ENCODE assay signal across 10 cellular contexts in genomic region chr7:468681-469590, GRCh38. TPM values are rescaled to one million over a fixed set of nuclear protein-coding genes. Genes with fewer than 3 reads are reported as not detected.
DNase-seq lines count a peak whose midpoint lies in the region; ATAC-seq, FAIRE-seq and TF ChIP-seq lines count a peak whose summit lies in the region.
"Had no signal": no experiment of that assay in that cellular context is flagged by ENCODE, and none has a peak within 500 bp of the region (broad histone marks: within the 10 kb centered on the region; RNA-seq: fewer than 3 reads in every experiment).

No MANE protein-coding gene starts in this region.

- peaks cover 0 to 12% of the 10 kb centered on the region in 2 donors for H3K4me1 ChIP-seq in naive thymus-derived CD4-positive, alpha-beta T cell (ENCODE audit: control insufficient read depth in 2 of 2, insufficient read depth in 2 of 2, low read length in 2 of 2)
- H3K4me1 ChIP-seq in CD8-positive, alpha-beta memory T cell (ENCODE audit: insufficient read depth, low read length), result peaks cover 11% of the 10 kb centered on the region

- H3K27ac Mint-ChIP-seq in naive thymus-derived CD4-positive, alpha-beta T cell, result peak overlapping the region in 4 of 9 donors; percentile 36 to 61 (median 50)
- peak overlapping the region in 4 of 8 donors; percentile 15 to 86 (median 70) for H3K27ac Mint-ChIP-seq in CD8-positive, alpha-beta memory T cell

- ATAC-seq in naive thymus-derived CD4-positive, alpha-beta T cell, result peak; percentile 44
- ATAC-seq in GM19351 (IDR thresholded peaks at IDR 0.05; ENCODE audit: unreplicated experiment), result no peak

- H3K9me3 ChIP-seq in AG04450 (ENCODE audit: control insufficient read depth, insufficient read depth, low read length), result peaks cover 11% of the 10 kb centered on the region; the same call in 1 of the 2 replicates
- no peaks in the 10 kb centered on the region for H3K9me3 ChIP-seq in naive thymus-derived CD4-positive, alpha-beta T cell (ENCODE audit: control insufficient read depth in 2 of 3, low read length in 3 of 3)
- H3K9me3 ChIP-seq in CD8-positive, alpha-beta memory T cell (ENCODE audit: low read length), result no peaks in the 10 kb centered on the region

- peak overlapping the region in 1 of 10 donors; percentile 12 for H3K4me3 Mint-ChIP-seq in naive thymus-derived CD4-positive, alpha-beta T cell
- no peak overlapping the region for H3K4me3 Mint-ChIP-seq in CD8-positive, alpha-beta memory T cell

- peaks cover 0 to 28% (median 12%) of the 10 kb centered on the region in 7 donors for H3K4me1 Mint-ChIP-seq in naive thymus-derived CD4-positive, alpha-beta T cell
- H3K4me1 Mint-ChIP-seq in CD8-positive, alpha-beta memory T cell, result peaks cover 3 to 12% (median 5%) of the 10 kb centered on the region in 3 donors

- CTCF ChIA-PET in AG04450 (lab: Charles Lee), result interaction anchor here (0.5 kb wide), 1 partner anchor 19 kb away, joined by 6 read pairs; no protein-coding TSS in a partner anchor
- CTCF ChIA-PET in naive thymus-derived CD4-positive, alpha-beta T cell (lab: Charles Lee), result no interaction called here
- CTCF ChIA-PET in CD8-positive, alpha-beta memory T cell (lab: Charles Lee), result no interaction called here

- H3K27me3 ChIP-seq in AG04450 (ENCODE audit: control insufficient read depth, insufficient read depth, low read length) (peaks cover 5% of the 10 kb centered on the region), bronchial epithelial cell (ENCODE audit: control insufficient read depth, insufficient read depth, low read length) (no peaks in the 10 kb centered on the region)
- no peaks in the 10 kb centered on the region for H3K27me3 ChIP-seq in naive thymus-derived CD4-positive, alpha-beta T cell (ENCODE audit: control insufficient read depth in 2 of 2, insufficient read depth in 2 of 2, low read length in 2 of 2)
- H3K27me3 ChIP-seq in CD8-positive, alpha-beta memory T cell (ENCODE audit: insufficient read depth, low read length, poor library complexity, severe bottlenecking), result no peaks in the 10 kb centered on the region

- no peak for DNase-seq in AG04450 (ENCODE audit: low read depth, low spot score)
- no peak for DNase-seq in HTR-8/SVneo (ENCODE audit: insufficient read length, low spot score)
- peak; percentile 12 for DNase-seq in bronchial epithelial cell (ENCODE audit: low read depth)
- DNase-seq in naive thymus-derived CD4-positive, alpha-beta T cell, result peak in 1 of 9 donors; percentile 4
- DNase-seq in CD8-positive, alpha-beta memory T cell, result no peak
- no peak for DNase-seq in coronary artery (ENCODE audit: low spot score)
- no peak for DNase-seq in SHP77 (lab: John Stamatoyannopoulos, UW)
- DNase-seq: DMS79, NCI-H446 treated with DMSO at 0.1 percent for 48 hours had no signal

- no peaks in the 10 kb centered on the region for H3K27me3 Mint-ChIP-seq in naive thymus-derived CD4-positive, alpha-beta T cell
- peaks cover 0 to 3% of the 10 kb centered on the region in 2 donors for H3K27me3 Mint-ChIP-seq in CD8-positive, alpha-beta memory T cell

- FAIRE-seq in HTR-8/SVneo (lab: Jason Lieb, UNC) (peak; percentile 4), bronchial epithelial cell (lab: Jason Lieb, UNC) (no peak)

- POLR2A ChIA-PET in AG04450 (lab: Yijun Ruan, JAX), result interaction anchor here (0.8 kb wide), 1 partner anchor 9 kb away, joined by 3 read pairs; no protein-coding TSS in a partner anchor
- POLR2A ChIA-PET in naive thymus-derived CD4-positive, alpha-beta T cell (lab: Charles Lee), result no interaction called here
- POLR2A ChIA-PET in CD8-positive, alpha-beta memory T cell (lab: Charles Lee), result no interaction called here

- H3K36me3 Mint-ChIP-seq in naive thymus-derived CD4-positive, alpha-beta T cell, result peaks cover 0 to 3% (median 0%) of the 10 kb centered on the region in 5 donors
- H3K36me3 Mint-ChIP-seq in CD8-positive, alpha-beta memory T cell, result no peaks in the 10 kb centered on the region

- TF ChIP-seq CTCF in AG04450 (IDR thresholded peaks at IDR 0.05; ENCODE audit: low read depth, low read length) (no peak), bronchial epithelial cell (IDR thresholded peaks at IDR 0.05; ENCODE audit: insufficient read depth, low read length, severe bottlenecking) (no peak), coronary artery (IDR thresholded peaks at IDR 0.05) (no peak)

- no peaks in the 10 kb centered on the region for H3K36me3 ChIP-seq in bronchial epithelial cell (ENCODE audit: control insufficient read depth, insufficient read depth, low read length)
- no peaks in the 10 kb centered on the region for H3K36me3 ChIP-seq in naive thymus-derived CD4-positive, alpha-beta T cell (ENCODE audit: control insufficient read depth in 2 of 3, insufficient read depth in 3 of 3, low read length in 3 of 3)
- H3K36me3 ChIP-seq in CD8-positive, alpha-beta memory T cell (ENCODE audit: insufficient read depth, low read length), result no peaks in the 10 kb centered on the region

- H3K9me3 Mint-ChIP-seq in naive thymus-derived CD4-positive, alpha-beta T cell, result peaks cover 0 to 17% (median 1%) of the 10 kb centered on the region in 11 donors
- H3K9me3 Mint-ChIP-seq in CD8-positive, alpha-beta memory T cell, result peaks cover 0 to 11% (median 2%) of the 10 kb centered on the region in 5 donors

- H3K27ac ChIP-seq in AG04450 (ENCODE audit: low read depth, low read length), result peak overlapping the region; percentile 21
- no peak overlapping the region for H3K27ac ChIP-seq in naive thymus-derived CD4-positive, alpha-beta T cell (ENCODE audit: low read depth, low read length)
- no peak overlapping the region for H3K27ac ChIP-seq in CD8-positive, alpha-beta memory T cell (ENCODE audit: low read depth, low read length)
- peak overlapping the region in 1 of 2 donors; percentile 54 for H3K27ac ChIP-seq in coronary artery

- intact Hi-C loops in naive thymus-derived CD4-positive, alpha-beta T cell (cut with micrococcal nuclease), result no loop called here

- H3K4me3 ChIP-seq in AG04450 (ENCODE audit: low read depth, low read length) (no peak overlapping the region), bronchial epithelial cell (ENCODE audit: low read depth, low read length) (no peak overlapping the region), coronary artery (no peak overlapping the region)
- H3K4me3 ChIP-seq in naive thymus-derived CD4-positive, alpha-beta T cell (ENCODE audit: low read length), result no peak overlapping the region
- no peak overlapping the region for H3K4me3 ChIP-seq in CD8-positive, alpha-beta memory T cell (ENCODE audit: low read length)

RNA-seq across cellular contexts. Expression of gene PDGFA, which starts 50.7 kb away (rescaled TPM):
- polyA plus RNA-seq in AG04450 (2011; rRNA removed), result 2.0 and 2.2 TPM in 2 replicates
- 5.3 and 6.3 TPM in 2 replicates for polyA minus RNA-seq in AG04450 (2011; rRNA and poly(A)+ RNA removed)
- total RNA-seq in bronchial epithelial cell, result 55.8 and 64.8 TPM in 2 replicates
- total RNA-seq in naive thymus-derived CD4-positive, alpha-beta T cell, result 1 to 10 TPM in 2 of 5 experiments, under 1 TPM in 2, not detected in 1; 0.16 to 2.6 (median 1.1) TPM
- not detected for polyA plus RNA-seq in naive thymus-derived CD4-positive, alpha-beta T cell
- 10 to 100 TPM; 11.6 to 11.9 TPM for total RNA-seq in CD8-positive, alpha-beta memory T cell
- 0.68 TPM for polyA plus RNA-seq in CD8-positive, alpha-beta memory T cell
